Comparison of ENCODE assay signal across 31 cellular contexts in genomic region chr15:81520480-81520879, GRCh38.
DNase-seq lines count a peak whose midpoint lies in the region; ATAC-seq, FAIRE-seq and TF ChIP-seq lines count a peak whose summit lies in the region.
"Had no signal": no experiment of that assay in that cellular context is flagged by ENCODE, and none has a peak within 500 bp of the region (broad histone marks: within the 10 kb centered on the region; RNA-seq: fewer than 3 reads in every experiment).

No MANE protein-coding gene starts in this region.

- H2AFZ ChIP-seq in HepG2 (ENCODE audit: low read length) = no peak overlapping the region
- H2AFZ ChIP-seq in K562 (ENCODE audit: low read depth, low read length) = no peak overlapping the region

- TF ChIP-seq POLR2A in HepG2 (IDR thresholded peaks at IDR 0.05; ENCODE audit: insufficient read depth in 1 of 2, low read depth in 2 of 2, low read length in 2 of 2) (no peak), right lobe of liver (IDR thresholded peaks at IDR 0.05) (no peak), K562 (conservative IDR thresholded peaks at IDR 0.05) (no peak)

- no peaks in the 10 kb centered on the region for H3K9me1 ChIP-seq in K562 (ENCODE audit: control insufficient read depth, insufficient read depth, low read length)

- ATAC-seq in HepG2 (no peak), right lobe of liver (no peak), K562 (no peak), Right ventricle myocardium superior (ENCODE audit: poor library complexity) (no peak)
- ATAC-seq: A549; CD8-positive, alpha-beta T cell had no signal

- TF ChIP-seq RAD21 in HepG2 (CRISPR knock-in tag; IDR thresholded peaks at IDR 0.05) (no peak), K562 (CRISPR knock-in tag; conservative IDR thresholded peaks at IDR 0.05 in 1 of 2, IDR thresholded peaks at IDR 0.05 in 1 of 2) (no peak)

- H3K27ac ChIP-seq in HepG2 (ENCODE audit: extremely low read length, insufficient read depth, low read length) = no peak overlapping the region
- no peak overlapping the region for H3K27ac ChIP-seq in right lobe of liver
- no peak overlapping the region for H3K27ac ChIP-seq in K562 (ENCODE audit: extremely low read depth, low read depth, low read length)
- H3K27ac ChIP-seq: 22Rv1; A549; BLaER1; BLaER1 treated with 17β-estradiol and CSF1 and Interleukin-3, amounts not matched to agents 10 nM and 100 nM; C4-2B had no signal

- no peak overlapping the region for H3K9ac ChIP-seq in HepG2 (ENCODE audit: insufficient read depth, low read depth, low read length)
- H3K9ac ChIP-seq in K562 (ENCODE audit: insufficient read depth in 1 of 2, low read depth in 2 of 2, low read length in 2 of 2) = no peak overlapping the region
- H3K9ac ChIP-seq: BLaER1; BLaER1 treated with 17β-estradiol and CSF1 and Interleukin-3, amounts not matched to agents 10 nM and 100 nM had no signal

- BruUV-seq in HepG2 (replicated peaks; lab: Mats Ljungman, UMichigan) (no TSS peak), K562 (replicated peaks; lab: Mats Ljungman, UMichigan) (no TSS peak)

- CTCF ChIA-PET in HepG2 (lab: Yijun Ruan, JAX; ENCODE audit: low intra/inter-chr PET ratio, low total read pairs) (no interaction called here), K562 (lab: Yijun Ruan, JAX; ENCODE audit: low intra/inter-chr PET ratio) (no interaction called here)

- FAIRE-seq in HepG2 (lab: Jason Lieb, UNC) (no peak), K562 (lab: Jason Lieb, UNC) (no peak)
- FAIRE-seq: A204.1, A549, D721Med had no signal

- DNase-seq in HepG2 (ENCODE audit: low spot score) = no peak
- DNase-seq in right lobe of liver = no peak
- no peak for DNase-seq in K562 (ENCODE audit: extremely low read depth in 1 of 4, low spot score in 3 of 4)
- DNase-seq in Right ventricle myocardium superior = no peak
- DNase-seq: 8988T; ACHN; AML-193; BE2C; C1 segment of cervical spinal cord; Caco-2; Calu3; CD4-positive, alpha-beta memory T cell; CD4-positive, alpha-beta T cell; CD4-positive, CD25-positive, alpha-beta regulatory T cell; CD8-positive, alpha-beta memory T cell; CD8-positive, alpha-beta T cell; COR-L47; DMS 273 treated with DMSO at 0.1 percent for 48 hours; DMS153; DMS53; DMS79; DMS79 treated with DMSO at 0.1 percent for 48 hours; DND-41; EL had no signal

- H3K4me2 ChIP-seq in HepG2 (ENCODE audit: low read depth, low read length) (no peak overlapping the region), K562 (ENCODE audit: insufficient read depth, low read length) (no peak overlapping the region)
- H3K4me2 ChIP-seq: A549; BLaER1; BLaER1 treated with 17β-estradiol and CSF1 and Interleukin-3, amounts not matched to agents 10 nM and 100 nM had no signal

- H3K27me3 ChIP-seq in HepG2 (ENCODE audit: control insufficient read depth in 1 of 2, insufficient read depth in 2 of 2, low read length in 2 of 2) (peaks cover 1 to 3% of the 10 kb centered on the region in 2 experiments; a peak in 2 of 5 replicates), right lobe of liver (no peaks in the 10 kb centered on the region), K562 (ENCODE audit: control insufficient read depth in 2 of 2, insufficient read depth in 2 of 2, low read length in 2 of 2) (peaks cover 0 to 7% of the 10 kb centered on the region in 2 experiments; a peak in 3 of 5 replicates)
- H3K27me3 ChIP-seq: BE2C; BLaER1; BLaER1 treated with 17β-estradiol and CSF1 and Interleukin-3, amounts not matched to agents 10 nM and 100 nM had no signal

- no peaks in the 10 kb centered on the region for H3K36me3 ChIP-seq in HepG2 (replicated peaks in 1 of 2; ENCODE audit: control insufficient read depth in 1 of 2, insufficient read depth in 2 of 2, low read length in 2 of 2)
- no peaks in the 10 kb centered on the region for H3K36me3 ChIP-seq in right lobe of liver
- H3K36me3 ChIP-seq in K562 (ENCODE audit: control insufficient read depth, insufficient read depth, low read length) = no peaks in the 10 kb centered on the region
- H3K36me3 ChIP-seq: BE2C; BLaER1; BLaER1 treated with 17β-estradiol and CSF1 and Interleukin-3, amounts not matched to agents 10 nM and 100 nM had no signal

- H3K4me1 ChIP-seq in HepG2 (ENCODE audit: insufficient read depth, low read length) (no peaks in the 10 kb centered on the region), right lobe of liver (no peaks in the 10 kb centered on the region), K562 (replicated peaks in 1 of 2; ENCODE audit: control insufficient read depth in 2 of 2, insufficient read depth in 2 of 2, low read length in 2 of 2) (no peaks in the 10 kb centered on the region)
- H3K4me1 ChIP-seq: A549; BE2C; BLaER1; BLaER1 treated with 17β-estradiol and CSF1 and Interleukin-3, amounts not matched to agents 10 nM and 100 nM; Caco-2 had no signal

- H3K79me2 ChIP-seq in HepG2 (ENCODE audit: insufficient read depth, low read length) (no peaks in the 10 kb centered on the region), K562 (ENCODE audit: control insufficient read depth, insufficient read depth, low read length) (no peaks in the 10 kb centered on the region)

- TF ChIP-seq EP300 in HepG2 (IDR thresholded peaks at IDR 0.05; ENCODE audit: low read depth in 2 of 2, low read length in 2 of 2) (no peak), HepG2 (CRISPR knock-in tag; IDR thresholded peaks at IDR 0.05; ENCODE audit: borderline replicate concordance) (no peak), K562 (IDR thresholded peaks at IDR 0.05; ENCODE audit: low read length) (no peak)

- TF ChIP-seq CTCF in HepG2 (CRISPR knock-in tag; IDR thresholded peaks at IDR 0.05) (no peak), right lobe of liver (IDR thresholded peaks at IDR 0.05) (no peak), K562 (IDR thresholded peaks at IDR 0.05 in 2 of 3, conservative IDR thresholded peaks at IDR 0.05 in 1 of 3; ENCODE audit: insufficient read depth in 2 of 3, low read depth in 1 of 3, low read length in 3 of 3) (no peak)

- in situ Hi-C loops in HepG2 (cut with HindIII; ENCODE audit: extremely low pct_ligation_motif_present, low pct_unique_long_range_greater_than_20kb) (no loop called here), K562 (cut with MboI) (no loop called here)

- POLR2A ChIA-PET in HepG2 (lab: Yijun Ruan, JAX) = no interaction called here
- POLR2A ChIA-PET in K562 (lab: Yijun Ruan, JAX) = no interaction called here

- intact Hi-C loops in HepG2 (cut with micrococcal nuclease; ENCODE audit: unreplicated experiment) = no loop called here
- intact Hi-C loops in right lobe of liver (cut with DNase I) = no loop called here
- intact Hi-C loops in K562 (cut with micrococcal nuclease) = no loop called here
- intact Hi-C loops in Right ventricle myocardium superior (cut with DNase I) = no loop called here

- no peak overlapping the region for H3K4me3 ChIP-seq in HepG2 (replicated peaks in 1 of 3; ENCODE audit: insufficient read depth in 1 of 3, low read depth in 2 of 3, low read length in 3 of 3)
- H3K4me3 ChIP-seq in right lobe of liver = no peak overlapping the region
- no peak overlapping the region for H3K4me3 ChIP-seq in K562
- H3K4me3 ChIP-seq: A549; BLaER1; BLaER1 treated with 17β-estradiol and CSF1 and Interleukin-3, amounts not matched to agents 10 nM and 100 nM had no signal

- H3K9me3 ChIP-seq in HepG2 (ENCODE audit: low read length) = no peaks in the 10 kb centered on the region
- no peaks in the 10 kb centered on the region for H3K9me3 ChIP-seq in right lobe of liver
- H3K9me3 ChIP-seq in K562 (replicated peaks; ENCODE audit: control insufficient read depth, insufficient read depth, low read depth, low read length) = no peaks in the 10 kb centered on the region
- H3K9me3 ChIP-seq: A549; BE2C; BLaER1; BLaER1 treated with 17β-estradiol and CSF1 and Interleukin-3, amounts not matched to agents 10 nM and 100 nM; Caco-2 had no signal

- H4K20me1 ChIP-seq in HepG2 (ENCODE audit: insufficient read depth, low read length) (no peaks in the 10 kb centered on the region), K562 (replicated peaks; ENCODE audit: control insufficient read depth, insufficient read depth, low read length) (no peaks in the 10 kb centered on the region)
- H4K20me1 ChIP-seq: BLaER1; BLaER1 treated with 17β-estradiol and CSF1 and Interleukin-3, amounts not matched to agents 10 nM and 100 nM had no signal

- WGBS in HepG2 (ENCODE audit: low lambda C conversion rate) = 8% methylated on average over 2 of the region's 2 CpGs
- 71% methylated on average over 2 of the region's 2 CpGs for WGBS in right lobe of liver (ENCODE audit: insufficient coverage, low coverage, low lambda C conversion rate, missing lambda C conversion rate)
- WGBS in K562 (ENCODE audit: insufficient coverage, low coverage, missing lambda C conversion rate) = 10% methylated on average over 2 of the region's 2 CpGs

TF ChIP-seq in HepG2, 621 proteins besides CTCF, POLR2A, EP300 and RAD21:
- no peak for TF ChIP-seq SNRNP70 (IDR thresholded peaks at IDR 0.05; ENCODE audit: low read depth, low read length)
- TF ChIP-seq HNRNPK (IDR thresholded peaks at IDR 0.05; ENCODE audit: low read depth, low read length, poor library complexity, severe bottlenecking) = peak; percentile 96
- TF ChIP-seq ZNF468 (CRISPR knock-in tag; IDR thresholded peaks at IDR 0.05) = no peak
- TF ChIP-seq, protein P1, sequence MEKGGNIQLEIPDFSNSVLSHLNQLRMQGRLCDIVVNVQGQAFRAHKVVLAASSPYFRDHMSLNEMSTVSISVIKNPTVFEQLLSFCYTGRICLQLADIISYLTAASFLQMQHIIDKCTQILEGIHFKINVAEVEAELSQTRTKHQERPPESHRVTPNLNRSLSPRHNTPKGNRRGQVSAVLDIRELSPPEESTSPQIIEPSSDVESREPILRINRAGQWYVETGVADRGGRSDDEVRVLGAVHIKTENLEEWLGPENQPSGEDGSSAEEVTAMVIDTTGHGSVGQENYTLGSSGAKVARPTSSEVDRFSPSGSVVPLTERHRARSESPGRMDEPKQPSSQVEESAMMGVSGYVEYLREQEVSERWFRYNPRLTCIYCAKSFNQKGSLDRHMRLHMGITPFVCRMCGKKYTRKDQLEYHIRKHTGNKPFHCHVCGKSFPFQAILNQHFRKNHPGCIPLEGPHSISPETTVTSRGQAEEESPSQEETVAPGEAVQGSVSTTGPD (CRISPR knock-in tag; IDR thresholded peaks at IDR 0.05) = no peak

TF ChIP-seq in K562, 482 proteins besides CTCF, POLR2A, EP300 and RAD21:
- TF ChIP-seq HNRNPK (IDR thresholded peaks at IDR 0.05; ENCODE audit: low read depth, low read length, poor library complexity, severe bottlenecking) = peak; percentile 89
- TF ChIP-seq MEIS2 (IDR thresholded peaks at IDR 0.05; ENCODE audit: partially characterized antibody) = no peak

Comparison
In these comparisons a context has a peak if more than half of its experiments do, and no peak if none do; other contexts are left out.
1. Of the 241 proteins assayed by ChIP-seq in both HepG2 and K562: peak only in HepG2: none; only in K562: none; in both: HNRNPK; in neither: 240.